In the genomic region with DNA sequence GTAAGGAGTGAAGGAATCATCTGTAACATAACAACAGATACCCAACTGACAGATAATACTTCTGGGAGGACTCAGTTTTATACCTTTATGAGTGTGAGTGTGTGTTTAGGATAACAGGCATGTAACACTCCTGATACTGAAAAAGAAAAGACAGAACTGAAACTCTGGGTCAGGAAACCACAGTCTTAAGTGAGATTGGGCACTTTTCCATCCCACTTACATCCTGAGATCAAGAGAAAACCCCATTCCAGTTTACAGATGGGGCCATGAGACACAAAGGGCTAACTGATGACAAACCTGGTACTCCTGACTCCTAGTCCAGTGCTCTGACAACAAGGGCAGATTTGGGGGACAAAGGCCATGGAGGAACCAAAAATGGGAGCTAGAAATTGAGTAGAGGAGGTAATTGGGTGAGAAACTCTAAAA, we compare ENCODE assay signal across 11 cellular contexts. TPM values are rescaled to one million over a fixed set of nuclear protein-coding genes. Genes with fewer than 3 reads are reported as not detected.
DNase-seq lines count a peak whose midpoint lies in the region; ATAC-seq and TF ChIP-seq lines count a peak whose summit lies in the region.
"Had no signal": no experiment of that assay in that cellular context is flagged by ENCODE, and none has a peak within 500 bp of the region (broad histone marks: within the 10 kb centered on the region; RNA-seq: fewer than 3 reads in every experiment).

No MANE protein-coding gene starts in this region.

- no TSS peak for BruUV-seq in PC-9 (replicated peaks; lab: Mats Ljungman, UMichigan)

- no peaks in the 10 kb centered on the region for H3F3A ChIP-seq in PC-9 (ENCODE audit: insufficient read depth, low read depth)

- intact Hi-C loops in PC-9 (cut with micrococcal nuclease; ENCODE audit: unreplicated experiment) = loop anchor here (10.0 kb wide), 2 partner anchors 179 to 461 kb away; a partner anchor contains a TSS

- no peak overlapping the region for H2AFZ ChIP-seq in PC-9

- TF ChIP-seq CTCF in GM12864 (IDR thresholded peaks at IDR 0.05; ENCODE audit: low read depth, low read length, missing control alignments) = no peak
- no peak for TF ChIP-seq CTCF in PC-9 (conservative IDR thresholded peaks at IDR 0.05)

- H3K4me1 Mint-ChIP-seq in T-cell = peaks cover 8 to 30% (median 23%) of the 10 kb centered on the region in 3 donors

- POLR2A ChIA-PET in T-cell (lab: Charles Lee) = no interaction called here
- POLR2A ChIA-PET in PC-9 (lab: Charles Lee; ENCODE audit: unreplicated experiment) = interaction anchor here (0.6 kb wide), 1 partner anchor 93 kb away, joined by 3 read pairs; no protein-coding TSS in a partner anchor

- no peaks in the 10 kb centered on the region for H4K20me1 ChIP-seq in PC-9 (ENCODE audit: insufficient read depth)

- no peaks in the 10 kb centered on the region for H3K4me1 ChIP-seq in PC-9 (replicated peaks; ENCODE audit: insufficient read depth)

- CTCF ChIA-PET in T-cell (lab: Charles Lee) (interaction anchor here (0.6 to 1.9 kb wide), 2 partner anchors 51 to 295 kb away, joined by 4 to 10 read pairs; no protein-coding TSS in a partner anchor), PC-9 (lab: Charles Lee) (no interaction called here)

- peak; percentile 77 for ATAC-seq in HG02938 (IDR thresholded peaks at IDR 0.05; ENCODE audit: unreplicated experiment)
- no peak for ATAC-seq in T-cell (replicated peaks in 1 of 4)

- H3K27ac Mint-ChIP-seq in T-cell = no peak overlapping the region

- no peaks in the 10 kb centered on the region for H3K9me3 ChIP-seq in PC-9 (ENCODE audit: insufficient read depth, low read depth)

- no peak overlapping the region for H3K4me2 ChIP-seq in PC-9

- H3K4me3 ChIP-seq in GM12864 (ENCODE audit: low read depth, low read length) = no peak overlapping the region
- H3K4me3 ChIP-seq in PC-9 = no peak overlapping the region

- H3K36me3 ChIP-seq in PC-9 (ENCODE audit: low read depth) = no peaks in the 10 kb centered on the region

- peak; percentile 93 for DNase-seq in GM12864 (ENCODE audit: low read depth)
- peak; percentile 16 for DNase-seq in GM19238 (ENCODE audit: insufficient read length, low spot score)
- DNase-seq in NAMALWA (ENCODE audit: low spot score) = peak; percentile 45
- no peak for DNase-seq in NCI-H510A treated with DMSO at 0.1 percent for 48 hours (lab: John Stamatoyannopoulos, UW)
- no peak for DNase-seq in NCI-H748 treated with DMSO at 0.1 percent for 48 hours (lab: John Stamatoyannopoulos, UW)
- DNase-seq in T-cell = no peak
- DNase-seq in PC-9 = no peak
- DNase-seq: kidney glomerular epithelial cell, OCI-M1 had no signal

- H3K9me2 ChIP-seq in PC-9 (ENCODE audit: insufficient read depth) = no peaks in the 10 kb centered on the region; the same call in 1 of the 2 replicates

- H3K27me3 Mint-ChIP-seq in T-cell = no peaks in the 10 kb centered on the region

- no peaks in the 10 kb centered on the region for H3K27me3 ChIP-seq in PC-9 (ENCODE audit: insufficient read depth, low read depth)

- H3K36me3 Mint-ChIP-seq in T-cell = no peaks in the 10 kb centered on the region

- H3K4me3 Mint-ChIP-seq in T-cell = peak overlapping the region in 1 of 3 donors; percentile 39

- no peaks in the 10 kb centered on the region for H3K79me2 ChIP-seq in PC-9 (ENCODE audit: low read depth)

- H3K9me3 Mint-ChIP-seq in T-cell = no peaks in the 10 kb centered on the region

- H3K27ac ChIP-seq in PC-9 = no peak overlapping the region

RNA-seq across cellular contexts. Expression of a gene that starts 18.0 kb away (rescaled TPM):
- 1 to 10 TPM in 1 of 5 donors, not detected in 4; 1.2 TPM for total RNA-seq in T-cell
- total RNA-seq in PC-9 (2021) = not detected in 2 replicates
- total RNA-seq: temporal lobe had no signal

RNA-seq across cellular contexts. Expression of a gene that starts 31.5 kb away (rescaled TPM):
- total RNA-seq in T-cell (10 to 100 TPM; 19.7 to 33.7 (median 28.5) TPM), PC-9 (2021) (33.9 and 42.2 TPM in 2 replicates)

RNA-seq across cellular contexts. Expression of a gene that starts 34.7 kb away (rescaled TPM):
- total RNA-seq in T-cell (100 to 1,000 TPM; 167 to 859 (median 252) TPM), PC-9 (2021) (27.1 and 38.9 TPM in 2 replicates)

Comparison
In these comparisons a context has a peak if more than half of its experiments do, and no peak if none do; other contexts are left out.
1. DNase-seq: peak in GM12864 (single experiment), GM19238 (single experiment) and NAMALWA (single experiment); none in NCI-H510A treated with DMSO at 0.1 percent for 48 hours (single experiment), NCI-H748 treated with DMSO at 0.1 percent for 48 hours (single experiment), T-cell (0 of 34) and PC-9 (0 of 2).